Comparison of ENCODE assay signal across 8 cellular contexts in the genomic region with DNA sequence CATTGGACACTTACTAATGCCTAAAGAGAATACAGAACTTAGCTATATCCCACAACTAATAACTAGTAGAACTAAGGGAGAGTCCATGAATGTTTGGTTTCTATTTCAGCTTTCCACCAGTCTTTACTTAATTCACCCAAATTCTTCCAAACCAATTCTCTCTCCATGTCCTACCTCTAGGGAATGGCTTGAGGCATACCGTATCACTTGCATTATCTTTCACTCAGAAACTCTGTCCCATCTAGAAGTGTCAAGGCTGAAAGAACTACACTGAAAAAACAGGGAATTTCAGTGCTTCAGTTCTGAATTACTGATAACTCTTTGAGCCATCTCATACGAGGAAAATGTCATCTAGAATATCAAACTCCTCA. TPM values are rescaled to one million over a fixed set of nuclear protein-coding genes. Genes with fewer than 3 reads are reported as not detected.
A peak's percentile ranks its signal among the peaks of the same experiment; 100 is the strongest.
DNase-seq lines count a peak whose midpoint lies in the region; ATAC-seq lines count a peak whose summit lies in the region.

No MANE protein-coding gene starts in this region.

- peaks cover 2% of the 10 kb centered on the region for H3K9me3 Mint-ChIP-seq in activated CD4-positive, alpha-beta T cell treated with anti-CD3 and anti-CD28 coated beads for 36 hours (ENCODE audit: low read depth)
- H3K9me3 Mint-ChIP-seq in activated T-helper 17 cell treated with anti-CD3 and anti-CD28 coated beads, Interleukin-2, amount 50 U/mL, for 72 hours: no peaks in the 10 kb centered on the region
- no peaks in the 10 kb centered on the region for H3K9me3 Mint-ChIP-seq in immature natural killer cell

- H3K4me3 Mint-ChIP-seq in activated CD4-positive, alpha-beta T cell treated with anti-CD3 and anti-CD28 coated beads for 36 hours: peak overlapping the region; percentile 86
- peak overlapping the region; percentile 99 for H3K4me3 Mint-ChIP-seq in activated T-helper 17 cell treated with anti-CD3 and anti-CD28 coated beads, Interleukin-2, amount 50 U/mL, for 72 hours
- H3K4me3 Mint-ChIP-seq in immature natural killer cell: peak overlapping the region; percentile 86 to 95 (median 93)

- ATAC-seq in activated CD4-positive, alpha-beta T cell treated with anti-CD3 and anti-CD28 coated beads for 36 hours: no peak
- ATAC-seq in activated T-helper 17 cell treated with anti-CD3 and anti-CD28 coated beads, Interleukin-2, amount 50 U/mL, for 72 hours (replicated peaks): no peak
- no peak for ATAC-seq in GM18868 (IDR thresholded peaks at IDR 0.05; ENCODE audit: unreplicated experiment)

- peaks cover 39% of the 10 kb centered on the region for H3K4me1 Mint-ChIP-seq in activated CD4-positive, alpha-beta T cell treated with anti-CD3 and anti-CD28 coated beads for 36 hours
- peaks cover 34% of the 10 kb centered on the region for H3K4me1 Mint-ChIP-seq in activated T-helper 17 cell treated with anti-CD3 and anti-CD28 coated beads, Interleukin-2, amount 50 U/mL, for 72 hours
- H3K4me1 Mint-ChIP-seq in immature natural killer cell: peaks cover 43 to 46% of the 10 kb centered on the region in 2 donors

- POLR2A ChIA-PET in activated CD4-positive, alpha-beta T cell treated with anti-CD3 and anti-CD28 coated beads for 36 hours (lab: Charles Lee): no interaction called here

- CTCF ChIA-PET in activated CD4-positive, alpha-beta T cell treated with anti-CD3 and anti-CD28 coated beads for 36 hours (lab: Charles Lee): interaction anchor here (1.1 to 1.4 kb wide), 2 partner anchors 20 to 111 kb away, joined by 3 to 4 read pairs; no protein-coding TSS in a partner anchor

- H3K36me3 Mint-ChIP-seq in activated CD4-positive, alpha-beta T cell treated with anti-CD3 and anti-CD28 coated beads for 36 hours (ENCODE audit: low read depth): peaks cover 11% of the 10 kb centered on the region
- H3K36me3 Mint-ChIP-seq in activated T-helper 17 cell treated with anti-CD3 and anti-CD28 coated beads, Interleukin-2, amount 50 U/mL, for 72 hours (ENCODE audit: low read depth): peaks cover 23% of the 10 kb centered on the region
- H3K36me3 Mint-ChIP-seq in immature natural killer cell: peaks cover 2 to 3% (median 3%) of the 10 kb centered on the region in 3 donors

- intact Hi-C loops in activated CD4-positive, alpha-beta T cell treated with anti-CD3 and anti-CD28 coated beads for 36 hours (cut with DNase I, micrococcal nuclease): loop anchor here in 1 of 2 experiments (10.0 kb wide), 1 partner anchor 235 kb away; no protein-coding TSS in a partner anchor

- DNase-seq in activated CD4-positive, alpha-beta T cell treated with anti-CD3 and anti-CD28 coated beads for 36 hours: no peak
- no peak for DNase-seq in activated CD4-positive, alpha-beta T cell treated with anti-CD3 and anti-CD28 coated beads, Interleukin-2, amount 50 U/mL, for 1 hour
- DNase-seq in immature natural killer cell (no peak), superior temporal gyrus (ENCODE audit: extremely low spot score) (peak; percentile 22), NCI-H1436 (lab: John Stamatoyannopoulos, UW) (no peak)
- no peak for DNase-seq in stimulated activated CD4-positive, alpha-beta T cell treated with anti-CD3 and anti-CD28 coated beads, Interleukin-12 subunit alpha, Interleukin-12 subunit beta, amount 100 ng/mL, for 4 hours

- peak overlapping the region; percentile 96 for H3K27ac Mint-ChIP-seq in activated CD4-positive, alpha-beta T cell treated with anti-CD3 and anti-CD28 coated beads for 36 hours
- H3K27ac Mint-ChIP-seq in activated T-helper 17 cell treated with anti-CD3 and anti-CD28 coated beads, Interleukin-2, amount 50 U/mL, for 72 hours: peak overlapping the region; percentile 97
- H3K27ac Mint-ChIP-seq in immature natural killer cell: peak overlapping the region; percentile 81 to 92 (median 86)

- H3K27me3 Mint-ChIP-seq in activated CD4-positive, alpha-beta T cell treated with anti-CD3 and anti-CD28 coated beads for 36 hours: no peaks in the 10 kb centered on the region
- no peaks in the 10 kb centered on the region for H3K27me3 Mint-ChIP-seq in activated T-helper 17 cell treated with anti-CD3 and anti-CD28 coated beads, Interleukin-2, amount 50 U/mL, for 72 hours
- H3K27me3 Mint-ChIP-seq in immature natural killer cell (ENCODE audit: low read depth in 3 of 3): peaks cover 8 to 16% (median 14%) of the 10 kb centered on the region in 3 donors

RNA-seq across cellular contexts. Expression of gene TMEM168, which starts 0.8 kb away (rescaled TPM):
- 10 to 100 TPM; 16.7 to 18.3 TPM for total RNA-seq in activated CD4-positive, alpha-beta T cell treated with anti-CD3 and anti-CD28 coated beads for 36 hours
- total RNA-seq in activated T-helper 17 cell treated with anti-CD3 and anti-CD28 coated beads, Interleukin-2, amount 50 U/mL, for 72 hours: 10 to 100 TPM; 19.6 to 19.7 TPM
- 1 to 10 TPM; 2.2 to 5.1 (median 3.0) TPM for polyA plus RNA-seq in immature natural killer cell
